In genomic region chr3:47578691-47579632, GRCh38 we compare ENCODE assay signal across 7 cellular contexts. TPM values are rescaled to one million over a fixed set of nuclear protein-coding genes. Genes with fewer than 3 reads are reported as not detected.
A peak's percentile ranks its signal among the peaks of the same experiment; 100 is the strongest.
DNase-seq lines count a peak whose midpoint lies in the region; ATAC-seq, FAIRE-seq and TF ChIP-seq lines count a peak whose summit lies in the region.

TSS of gene CSPG5 (minus strand) at chr3:47578865. CDS start at chr3:47578693, 172 bp downstream.

- intact Hi-C loops in gastrocnemius medialis (cut with DNase I; ENCODE audit: low total_unique reads): no loop called here

- H3K4me3 ChIP-seq in NT2/D1 (ENCODE audit: insufficient read length, low read depth) (peak within 1 kb of the TSS; percentile 44), gastrocnemius medialis (peak within 1 kb of the TSS; percentile 60 to 83 (median 66))

- no peak for TF ChIP-seq CTCF in gastrocnemius medialis (IDR thresholded peaks at IDR 0.05 in 4 of 5, conservative IDR thresholded peaks at IDR 0.05 in 1 of 5)

- no peaks in the 10 kb centered on the region for H3K9me3 ChIP-seq in NT2/D1 (ENCODE audit: insufficient read depth, low read length)
- H3K9me3 ChIP-seq in gastrocnemius medialis: no peaks in the 10 kb centered on the region

- no peak for FAIRE-seq in GM18507 (lab: Jason Lieb, UNC)

- peaks cover 40% of the 10 kb centered on the region for H3K27me3 ChIP-seq in NT2/D1 (ENCODE audit: insufficient read depth, insufficient read length)
- H3K27me3 ChIP-seq in gastrocnemius medialis: peaks cover 0 to 11% (median 0%) of the 10 kb centered on the region in 3 donors

- H3K9ac ChIP-seq in NT2/D1 (ENCODE audit: insufficient read length, low read depth): peak within 1 kb of the TSS; percentile 66

- H3K4me1 ChIP-seq in NT2/D1 (ENCODE audit: insufficient read depth, insufficient read length) (peaks cover 3% of the 10 kb centered on the region), gastrocnemius medialis (peaks cover 0 to 15% of the 10 kb centered on the region in 2 donors)

- DNase-seq in GM18507 (ENCODE audit: extremely low spot score, insufficient read length, low read depth) (peak; percentile 14), NT2/D1 (ENCODE audit: low read depth, low spot score) (no peak), hypothalamus (lab: John Stamatoyannopoulos, UW) (peak in 29 of 51 donors; percentile 12 to 68 (median 39)), gastrocnemius medialis (no peak), NCI-H2081 treated with DMSO at 0.1 percent for 48 hours (lab: John Stamatoyannopoulos, UW) (no peak)

- no peak for TF ChIP-seq POLR2A in gastrocnemius medialis (IDR thresholded peaks at IDR 0.05)

- H3K27ac ChIP-seq in angular gyrus (ENCODE audit: low read depth, low read length) (peak within 1 kb of the TSS; percentile 78), gastrocnemius medialis (peak within 1 kb of the TSS in 1 of 4 donors; percentile 60)

- peak; percentile 55 to 60 for ATAC-seq in gastrocnemius medialis
- ATAC-seq in GM21390 (IDR thresholded peaks at IDR 0.05; ENCODE audit: unreplicated experiment): no peak

- H3K36me3 ChIP-seq in NT2/D1 (ENCODE audit: insufficient read depth, insufficient read length, low read length) (no peaks in the 10 kb centered on the region), gastrocnemius medialis (no peaks in the 10 kb centered on the region)

- in situ Hi-C loops in gastrocnemius medialis (cut with MboI; ENCODE audit: low sequenced_read_pairs in 4 of 4): no loop called here

RNA-seq across cellular contexts. Expression of gene CSPG5, which starts in this region (rescaled TPM):
- under 1 TPM; 0.16 to 0.87 (median 0.29) TPM for total RNA-seq in gastrocnemius medialis

Comparison
In these comparisons a context has a peak if more than half of its experiments do, and no peak if none do; other contexts are left out.
1. Peak in ATAC-seq and H3K4me3 ChIP-seq in gastrocnemius medialis; RNA of the gene not detected or under 1 TPM.
2. DNase-seq: peak in GM18507 (single experiment) and hypothalamus (29 of 51); none in NT2/D1 (single experiment), gastrocnemius medialis (0 of 2) and NCI-H2081 treated with DMSO at 0.1 percent for 48 hours (single experiment).